18 cellular contexts compared by ENCODE assay signal in genomic region chrX:135354288-135354687, GRCh38.
"Had no signal": no experiment of that assay in that cellular context is flagged by ENCODE, and none has a peak within 500 bp of the region (broad histone marks: within the 10 kb centered on the region; RNA-seq: fewer than 3 reads in every experiment).

No MANE protein-coding gene starts in this region.

- ATAC-seq: effector memory CD8-positive, alpha-beta T cell; left cardiac atrium; lower lobe of right lung; natural killer cell; stimulated activated naive B cell treated with anti-CD40 and anti-IgM and Interleukin-4, amounts not matched to agents 10 μg/mL and 1 μg/mL and 100 μg/mL, for 72 hours had no signal

- DNase-seq: effector memory CD8-positive, alpha-beta T cell; esophagus squamous epithelium; foreskin fibroblast; immature natural killer cell; kidney; left cardiac atrium; left ventricle myocardium inferior; lower lobe of right lung; natural killer cell; nucleus accumbens; ovary; sigmoid colon; stimulated activated CD4-positive, alpha-beta T cell treated with anti-CD3 and anti-CD28 coated beads, Interleukin-2, amount 100 ng/mL, for 24 hours; stimulated activated CD4-positive, alpha-beta T cell treated with anti-CD3 and anti-CD28 coated beads, Interleukin-4, amount 100 ng/mL, for 4 hours; stimulated activated naive B cell treated with anti-CD40 and anti-IgM and Interleukin-4, amounts not matched to agents 10 μg/mL and 1 μg/mL and 100 μg/mL, for 72 hours; stomach; substantia nigra; transverse colon had no signal
